Comparison of ENCODE assay signal across 20 cellular contexts in genomic region chr12:132316497-132317232, GRCh38. TPM values are rescaled to one million over a fixed set of nuclear protein-coding genes. Genes with fewer than 3 reads are reported as not detected.
DNase-seq lines count a peak whose midpoint lies in the region; ATAC-seq, FAIRE-seq and TF ChIP-seq lines count a peak whose summit lies in the region.
"Had no signal": no experiment of that assay in that cellular context is flagged by ENCODE, and none has a peak within 500 bp of the region (broad histone marks: within the 10 kb centered on the region; RNA-seq: fewer than 3 reads in every experiment).

No MANE protein-coding gene starts in this region.

- no peak overlapping the region for H3K4me3 Mint-ChIP-seq in natural killer cell treated with Interleukin-12 subunit alpha and Interleukin-12 subunit beta and Interleukin-15 and Interleukin-18, amount 100 ng/mL, for 72 hours
- H3K4me3 Mint-ChIP-seq in natural killer cell: no peak overlapping the region
- H3K4me3 Mint-ChIP-seq: CD8-positive, alpha-beta memory T cell had no signal

- no peaks in the 10 kb centered on the region for H3K36me3 ChIP-seq in lower lobe of right lung
- H3K36me3 ChIP-seq in psoas muscle (ENCODE audit: insufficient read depth in 1 of 2, low read depth in 1 of 2): no peaks in the 10 kb centered on the region
- H3K36me3 ChIP-seq in sigmoid colon: no peaks in the 10 kb centered on the region
- H3K36me3 ChIP-seq: BE2C had no signal

- no peaks in the 10 kb centered on the region for H3K9me3 Mint-ChIP-seq in natural killer cell treated with Interleukin-12 subunit alpha and Interleukin-12 subunit beta and Interleukin-15 and Interleukin-18, amount 100 ng/mL, for 72 hours
- H3K9me3 Mint-ChIP-seq in natural killer cell: no peaks in the 10 kb centered on the region

- H3K9me3 ChIP-seq in lower lobe of right lung (peaks cover 1% of the 10 kb centered on the region), psoas muscle (peaks cover 9% of the 10 kb centered on the region), sigmoid colon (peaks cover 0 to 2% (median under 1%) of the 10 kb centered on the region in 4 donors)
- H3K9me3 ChIP-seq: BE2C, Caco-2 had no signal

- no peaks in the 10 kb centered on the region for H3K36me3 Mint-ChIP-seq in natural killer cell treated with Interleukin-12 subunit alpha and Interleukin-12 subunit beta and Interleukin-15 and Interleukin-18, amount 100 ng/mL, for 72 hours
- H3K36me3 Mint-ChIP-seq in natural killer cell: no peaks in the 10 kb centered on the region

- H3K27ac Mint-ChIP-seq in natural killer cell treated with Interleukin-12 subunit alpha and Interleukin-12 subunit beta and Interleukin-15 and Interleukin-18, amount 100 ng/mL, for 72 hours: no peak overlapping the region
- H3K27ac Mint-ChIP-seq in natural killer cell: no peak overlapping the region
- H3K27ac Mint-ChIP-seq: CD8-positive, alpha-beta memory T cell had no signal

- peaks cover 0 to 2% of the 10 kb centered on the region in 2 donors for H3K27me3 Mint-ChIP-seq in natural killer cell treated with Interleukin-12 subunit alpha and Interleukin-12 subunit beta and Interleukin-15 and Interleukin-18, amount 100 ng/mL, for 72 hours
- no peaks in the 10 kb centered on the region for H3K27me3 Mint-ChIP-seq in natural killer cell (ENCODE audit: low read depth in 2 of 2)

- WGBS in psoas muscle, 3 donors: 66 to 71% (median 67%) methylated on average over 17 of the region's 17 CpGs
- 66 to 79% methylated on average over 17 of the region's 17 CpGs for WGBS in sigmoid colon, 2 donors

- H3K4me3 ChIP-seq in lower lobe of right lung: no peak overlapping the region
- no peak overlapping the region for H3K4me3 ChIP-seq in psoas muscle
- H3K4me3 ChIP-seq in sigmoid colon: no peak overlapping the region
- H3K4me3 ChIP-seq: GM23248 had no signal

- no peaks in the 10 kb centered on the region for H3K4me1 Mint-ChIP-seq in natural killer cell treated with Interleukin-12 subunit alpha and Interleukin-12 subunit beta and Interleukin-15 and Interleukin-18, amount 100 ng/mL, for 72 hours (ENCODE audit: low read depth in 2 of 2)
- H3K4me1 Mint-ChIP-seq in natural killer cell: no peaks in the 10 kb centered on the region
- H3K4me1 Mint-ChIP-seq: CD8-positive, alpha-beta memory T cell had no signal

- TF ChIP-seq CTCF in natural killer cell (IDR thresholded peaks at IDR 0.05) (no peak), lower lobe of right lung (IDR thresholded peaks at IDR 0.05) (no peak), psoas muscle (IDR thresholded peaks at IDR 0.05) (no peak), sigmoid colon (IDR thresholded peaks at IDR 0.05) (no peak)

- TF ChIP-seq POLR2A in sigmoid colon (IDR thresholded peaks at IDR 0.05): no peak

- peak in 1 of 2 donors; percentile 37 for ATAC-seq in natural killer cell treated with Interleukin-12 subunit alpha and Interleukin-12 subunit beta and Interleukin-15 and Interleukin-18, amount 100 ng/mL, for 72 hours
- no peak for ATAC-seq in natural killer cell
- ATAC-seq in lower lobe of right lung: peak in 1 of 2 donors; percentile 9
- ATAC-seq in psoas muscle: no peak
- ATAC-seq in GM18909 (IDR thresholded peaks at IDR 0.05; ENCODE audit: poor library complexity, unreplicated experiment): no peak
- ATAC-seq: HCT116 had no signal

- no peak for TF ChIP-seq EP300 in sigmoid colon (IDR thresholded peaks at IDR 0.05)

- H3K27me3 ChIP-seq in lower lobe of right lung (ENCODE audit: low read depth) (peaks cover 34% of the 10 kb centered on the region), psoas muscle (ENCODE audit: insufficient read depth in 3 of 3, low read length in 2 of 3) (peaks cover 0 to 41% (median 13%) of the 10 kb centered on the region in 3 donors), sigmoid colon (peaks cover 0 to 32% (median 6%) of the 10 kb centered on the region in 3 donors)

- H3K27ac ChIP-seq in lower lobe of right lung (no peak overlapping the region), psoas muscle (no peak overlapping the region), sigmoid colon (no peak overlapping the region)
- H3K27ac ChIP-seq: GM23248, HL-60 had no signal

- no peaks in the 10 kb centered on the region for H3K4me1 ChIP-seq in lower lobe of right lung
- no peaks in the 10 kb centered on the region for H3K4me1 ChIP-seq in psoas muscle
- no peaks in the 10 kb centered on the region for H3K4me1 ChIP-seq in sigmoid colon
- H3K4me1 ChIP-seq: BE2C, Caco-2 had no signal

- peak; percentile 77 for FAIRE-seq in HTR-8/SVneo (lab: Jason Lieb, UNC)
- FAIRE-seq: A204.1, H54 had no signal

- peak; percentile 56 for DNase-seq in natural killer cell treated with Interleukin-12 subunit alpha and Interleukin-12 subunit beta and Interleukin-15 and Interleukin-18, amount 100 ng/mL, for 72 hours (ENCODE audit: low spot score)
- DNase-seq in natural killer cell (no peak), HTR-8/SVneo (ENCODE audit: insufficient read length, low spot score) (no peak), lower lobe of right lung (peak; percentile 24), psoas muscle (peak; percentile 4 to 33), sigmoid colon (no peak), middle frontal gyrus (ENCODE audit: extremely low spot score, low spot score) (no peak)
- DNase-seq: BE2C; Caco-2; CD8-positive, alpha-beta memory T cell; DMS53; GF-D8; GM23248; IMR-90 had no signal

- intact Hi-C loops in natural killer cell (cut with micrococcal nuclease) (no loop called here), lower lobe of right lung (cut with DNase I) (no loop called here), psoas muscle (cut with DNase I) (no loop called here), sigmoid colon (cut with DNase I) (no loop called here)

RNA-seq across cellular contexts. Expression of gene GALNT9, which starts 12.7 kb away (rescaled TPM):
- total RNA-seq in natural killer cell treated with Interleukin-12 subunit alpha and Interleukin-12 subunit beta and Interleukin-15 and Interleukin-18, amount 100 ng/mL, for 72 hours: not detected
- not detected for total RNA-seq in natural killer cell
- not detected for total RNA-seq in lower lobe of right lung
- not detected for total RNA-seq in psoas muscle
- under 1 TPM; 0.01 to 0.21 (median 0.08) TPM for polyA plus RNA-seq in psoas muscle
- total RNA-seq in sigmoid colon: 1 to 10 TPM in 3 of 4 donors, under 1 TPM in 1; 0.28 to 5.0 (median 3.2) TPM
- under 1 TPM in 1 of 3 donors, not detected in 2; 0.45 TPM for polyA plus RNA-seq in sigmoid colon
- polyA plus RNA-seq: AG04450; CD8-positive, alpha-beta memory T cell had no signal

Comparison
In these comparisons a context has a peak if more than half of its experiments do, and no peak if none do; other contexts are left out.
1. DNase-seq: peak in natural killer cell treated with Interleukin-12 subunit alpha and Interleukin-12 subunit beta and Interleukin-15 and Interleukin-18, amount 100 ng/mL, for 72 hours (single experiment), lower lobe of right lung (single experiment) and psoas muscle (2 of 2); none in natural killer cell (single experiment), HTR-8/SVneo (single experiment), sigmoid colon (single experiment) and middle frontal gyrus (single experiment).